ENCODE assay signal across 8 cellular contexts in the genomic region with DNA sequence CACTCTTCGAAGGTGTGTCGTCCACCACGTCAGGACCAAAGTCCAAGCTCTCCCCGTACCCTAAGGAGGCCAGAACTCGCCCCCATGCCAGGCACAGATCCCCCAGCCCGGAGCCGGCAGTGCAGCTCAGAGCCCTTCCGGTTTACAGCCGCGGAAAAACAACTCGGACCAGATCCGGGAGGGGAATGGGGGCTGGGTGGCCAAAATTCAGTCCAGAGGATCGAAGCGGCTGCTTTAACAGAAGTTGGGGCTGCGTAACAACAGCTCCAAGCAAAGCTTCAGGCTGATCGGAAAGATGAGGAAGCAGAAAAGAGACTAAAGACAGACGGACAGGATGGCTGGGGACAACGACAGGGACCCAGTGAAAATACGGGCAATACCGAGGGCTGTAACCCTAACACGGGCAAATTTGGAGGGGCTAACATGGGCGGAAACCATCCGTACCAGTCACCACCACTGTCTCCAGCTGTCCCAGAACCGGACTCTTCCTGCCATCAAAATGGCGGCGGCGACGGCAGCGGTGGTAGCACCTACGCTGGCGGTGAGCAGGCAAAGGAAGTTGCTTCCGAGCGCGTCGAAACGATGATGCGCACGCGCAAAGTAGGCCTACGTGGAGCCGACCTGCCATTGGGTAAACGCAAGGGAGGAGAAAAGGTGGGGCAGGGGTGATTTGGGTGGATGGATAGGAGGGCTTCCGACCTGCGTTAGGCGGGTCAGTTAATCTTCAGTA. TPM values are rescaled to one million over a fixed set of nuclear protein-coding genes. Genes with fewer than 3 reads are reported as not detected.
DNase-seq lines count a peak whose midpoint lies in the region; ATAC-seq lines count a peak whose summit lies in the region.

TSS of gene MMADHC (minus strand) at position 556 of the 730 bp plus-strand sequence. CDS start 678 bp downstream, outside the sequence.

- H3K27ac ChIP-seq in epithelial cell of prostate: peak within 1 kb of the TSS; percentile 91

- peaks cover 4% of the 10 kb centered on the region for H3K36me3 Mint-ChIP-seq in IgD-negative memory B cell

- peaks cover 7% of the 10 kb centered on the region for H3K27me3 Mint-ChIP-seq in IgD-negative memory B cell

- no peaks in the 10 kb centered on the region for H3K9me3 Mint-ChIP-seq in IgD-negative memory B cell

- peak within 1 kb of the TSS; percentile 87 to 100 (median 97) for H3K27ac Mint-ChIP-seq in IgD-negative memory B cell

- peak; percentile 99 for ATAC-seq in GM21529 (IDR thresholded peaks at IDR 0.05; ENCODE audit: unreplicated experiment)

- H3K4me3 Mint-ChIP-seq in IgD-negative memory B cell: peak within 1 kb of the TSS; percentile 93 to 99 (median 96)

- H3K4me1 Mint-ChIP-seq in IgD-negative memory B cell: peaks cover 22 to 33% (median 31%) of the 10 kb centered on the region in 3 donors

- DNase-seq in DMS 273 treated with DMSO at 0.1 percent for 48 hours (lab: John Stamatoyannopoulos, UW) (peak; percentile 87), OCI-M2 (lab: John Stamatoyannopoulos, UW; ENCODE audit: unreplicated experiment) (peak; percentile 39), activated T-cell treated with anti-CD3 and anti-CD28 coated beads for 4 hours (peak; percentile 86), epithelial cell of prostate (ENCODE audit: low read depth, low spot score) (peak; percentile 81), mucosa of gallbladder (ENCODE audit: low spot score) (peak; percentile 96)
- DNase-seq in stimulated activated CD8-positive, alpha-beta memory T cell treated with anti-CD3 and anti-CD28 coated beads, Interleukin-4, amount 100 ng/mL, for 4 hours (ENCODE audit: low read depth in 2 of 2, low spot score in 1 of 2): peak; percentile 83 to 86

RNA-seq across cellular contexts. Expression of gene MMADHC, which starts in this region (rescaled TPM):
- 106 TPM for polyA plus RNA-seq in IgD-negative memory B cell
- total RNA-seq in mucosa of gallbladder: 74.2 TPM

Comparison
In these comparisons a context has a peak if more than half of its experiments do, and no peak if none do; other contexts are left out.
1. Peak in every context shown above with its lines: DNase-seq, ATAC-seq and H3K27ac ChIP-seq.
2. DNase-seq: peak in every context shown above with its lines; median percentile 96 in mucosa of gallbladder; 87 in DMS 273 treated with DMSO at 0.1 percent for 48 hours; 86 in activated T-cell treated with anti-CD3 and anti-CD28 coated beads for 4 hours; 84 in stimulated activated CD8-positive, alpha-beta memory T cell treated with anti-CD3 and anti-CD28 coated beads, Interleukin-4, amount 100 ng/mL, for 4 hours; 81 in epithelial cell of prostate; 39 in OCI-M2.